9 cellular contexts compared by ENCODE assay signal in genomic region chr2:157182834-157183396, GRCh38.
DNase-seq lines count a peak whose midpoint lies in the region; ATAC-seq, FAIRE-seq and TF ChIP-seq lines count a peak whose summit lies in the region.
"Had no signal": no experiment of that assay in that cellular context is flagged by ENCODE, and none has a peak within 500 bp of the region (broad histone marks: within the 10 kb centered on the region; RNA-seq: fewer than 3 reads in every experiment).

No MANE protein-coding gene starts in this region.

- peak overlapping the region in 1 of 2 donors; percentile 32 for H3K27ac ChIP-seq in liver (ENCODE audit: low read depth in 1 of 2, low read length in 2 of 2)
- H3K27ac ChIP-seq in HepG2 (ENCODE audit: extremely low read length, insufficient read depth, low read length) = no peak overlapping the region
- peak overlapping the region; percentile 55 for H3K27ac ChIP-seq in SJSA1
- peak overlapping the region in 1 of 2 donors; percentile 68 for H3K27ac ChIP-seq in ascending aorta
- H3K27ac ChIP-seq in testis = no peak overlapping the region

- H3K4me1 ChIP-seq in liver (ENCODE audit: control insufficient read depth in 4 of 4, insufficient read depth in 4 of 4, low read length in 3 of 4) (peaks cover 0 to 5% (median 3%) of the 10 kb centered on the region in 4 donors), HepG2 (ENCODE audit: insufficient read depth, low read length) (no peaks in the 10 kb centered on the region), SJSA1 (replicated peaks) (peaks cover 28% of the 10 kb centered on the region), ascending aorta (no peaks in the 10 kb centered on the region), testis (no peaks in the 10 kb centered on the region)

- TF ChIP-seq POLR2A in HepG2 (IDR thresholded peaks at IDR 0.05; ENCODE audit: insufficient read depth in 1 of 2, low read depth in 2 of 2, low read length in 2 of 2) (no peak), testis (IDR thresholded peaks at IDR 0.05) (no peak)

- WGBS in liver = 25% methylated on average over 3 of the region's 3 CpGs
- 5% methylated on average over 3 of the region's 3 CpGs for WGBS in HepG2 (ENCODE audit: low lambda C conversion rate)
- 59% methylated on average over 3 of the region's 3 CpGs for WGBS in testis, 2 donors

- no peaks in the 10 kb centered on the region for H4K20me1 ChIP-seq in HepG2 (ENCODE audit: insufficient read depth, low read length)

- BruUV-seq in HepG2 (replicated peaks; lab: Mats Ljungman, UMichigan) = no TSS peak

- no peak overlapping the region for H2AFZ ChIP-seq in HepG2 (ENCODE audit: low read length)

- H3K4me3 ChIP-seq in liver (ENCODE audit: low read depth in 1 of 3, low read length in 3 of 3) (peak overlapping the region in 1 of 3 donors; percentile 17), HepG2 (replicated peaks in 1 of 3; ENCODE audit: insufficient read depth in 1 of 3, low read depth in 2 of 3, low read length in 3 of 3) (no peak overlapping the region), SJSA1 (no peak overlapping the region), foreskin fibroblast (ENCODE audit: low read depth in 1 of 2, low read length in 2 of 2) (no peak overlapping the region), ascending aorta (no peak overlapping the region), testis (no peak overlapping the region)

- no peak for FAIRE-seq in HepG2 (lab: Jason Lieb, UNC)

- H3K9me3 ChIP-seq in liver (ENCODE audit: control insufficient read depth in 4 of 4, low read length in 3 of 4) (no peaks in the 10 kb centered on the region), HepG2 (ENCODE audit: low read length) (no peaks in the 10 kb centered on the region), SJSA1 (replicated peaks) (no peaks in the 10 kb centered on the region), ascending aorta (no peaks in the 10 kb centered on the region), testis (no peaks in the 10 kb centered on the region)

- H3K27me3 ChIP-seq in liver (ENCODE audit: control insufficient read depth in 4 of 4, insufficient read depth in 4 of 4, low read length in 3 of 4) = no peaks in the 10 kb centered on the region
- H3K27me3 ChIP-seq in HepG2 (ENCODE audit: control insufficient read depth in 1 of 2, insufficient read depth in 2 of 2, low read length in 2 of 2) = no peaks in the 10 kb centered on the region
- H3K27me3 ChIP-seq in SJSA1 (replicated peaks) = no peaks in the 10 kb centered on the region
- H3K27me3 ChIP-seq in ascending aorta = no peaks in the 10 kb centered on the region
- H3K27me3 ChIP-seq in testis = no peaks in the 10 kb centered on the region

- TF ChIP-seq RAD21 in liver (IDR thresholded peaks at IDR 0.05) = no peak
- no peak for TF ChIP-seq RAD21 in HepG2 (CRISPR knock-in tag; IDR thresholded peaks at IDR 0.05)

- H3K9ac ChIP-seq in liver (ENCODE audit: low read depth in 1 of 2, low read length in 2 of 2) (no peak overlapping the region), HepG2 (ENCODE audit: insufficient read depth, low read depth, low read length) (no peak overlapping the region)

- intact Hi-C loops in HepG2 (cut with micrococcal nuclease; ENCODE audit: unreplicated experiment) = no loop called here
- intact Hi-C loops in ascending aorta (cut with DNase I) = loop anchor here (5.0 kb wide), 1 partner anchor 851 kb away; the partner anchor contains the start of gene NR4A2
- intact Hi-C loops in testis (cut with DNase I; ENCODE audit: low total_unique reads) = no loop called here

- ATAC-seq in HepG2 = no peak
- ATAC-seq in GM19397 (IDR thresholded peaks at IDR 0.05; ENCODE audit: unreplicated experiment) = no peak

- no peak for TF ChIP-seq EP300 in HepG2 (IDR thresholded peaks at IDR 0.05; ENCODE audit: low read depth in 2 of 2, low read length in 2 of 2)
- TF ChIP-seq EP300 in HepG2 (CRISPR knock-in tag; IDR thresholded peaks at IDR 0.05; ENCODE audit: borderline replicate concordance) = no peak

- POLR2A ChIA-PET in HepG2 (lab: Yijun Ruan, JAX) = no interaction called here

- no peaks in the 10 kb centered on the region for H3K79me2 ChIP-seq in HepG2 (ENCODE audit: insufficient read depth, low read length)

- TF ChIP-seq CTCF in liver (IDR thresholded peaks at IDR 0.05; ENCODE audit: low read depth, low read length, missing input control) (no peak), HepG2 (CRISPR knock-in tag; IDR thresholded peaks at IDR 0.05) (no peak), foreskin fibroblast (IDR thresholded peaks at IDR 0.05; ENCODE audit: low read depth, low read length) (no peak), GM20000 (IDR thresholded peaks at IDR 0.05; ENCODE audit: extremely low read depth, missing control alignments) (no peak), ascending aorta (IDR thresholded peaks at IDR 0.05) (no peak), testis (IDR thresholded peaks at IDR 0.05) (no peak)

- H3K36me3 ChIP-seq in liver (ENCODE audit: control insufficient read depth in 4 of 4, insufficient read depth in 3 of 4, low read depth in 1 of 4, low read length in 3 of 4) (no peaks in the 10 kb centered on the region), HepG2 (replicated peaks in 1 of 2; ENCODE audit: control insufficient read depth in 1 of 2, insufficient read depth in 2 of 2, low read length in 2 of 2) (no peaks in the 10 kb centered on the region), SJSA1 (no peaks in the 10 kb centered on the region), ascending aorta (no peaks in the 10 kb centered on the region), testis (ENCODE audit: low read depth, missing control alignments) (no peaks in the 10 kb centered on the region)

- DNase-seq in HepG2 (ENCODE audit: low spot score) (no peak), SJSA1 (ENCODE audit: low read depth in 1 of 2, low spot score in 2 of 2) (peak in 1 of 2 experiments; percentile 83), foreskin fibroblast (peak; percentile 86 to 90), GM20000 (ENCODE audit: low spot score) (no peak), ascending aorta (ENCODE audit: low spot score in 2 of 2) (no peak), testis (no peak)
- DNase-seq: effector memory CD4-positive, alpha-beta T cell had no signal

- in situ Hi-C loops in HepG2 (cut with HindIII; ENCODE audit: extremely low pct_ligation_motif_present, low pct_unique_long_range_greater_than_20kb) = loop anchor here (25.0 kb wide), 1 partner anchor 846 kb away; the partner anchor contains the start of gene NR4A2

- no peak overlapping the region for H3K4me2 ChIP-seq in HepG2 (ENCODE audit: low read depth, low read length)

- CTCF ChIA-PET in HepG2 (lab: Yijun Ruan, JAX; ENCODE audit: low intra/inter-chr PET ratio, low total read pairs) = no interaction called here

TF ChIP-seq in liver, 16 proteins besides CTCF, POLR2A, EP300 and RAD21:
- TF ChIP-seq GABPA (IDR thresholded peaks at IDR 0.05 in 1 of 2, conservative IDR thresholded peaks at IDR 0.05 in 1 of 2) (peak in 1 of 2 donors; percentile 32), JUND (IDR thresholded peaks at IDR 0.05) (peak in 1 of 2 donors; percentile 12), SP1 (IDR thresholded peaks at IDR 0.05) (no peak), ZBTB33 (IDR thresholded peaks at IDR 0.05) (no peak), ATF3 (IDR thresholded peaks at IDR 0.05) (no peak), RXRA (IDR thresholded peaks at IDR 0.05) (peak; percentile 7 to 34)

TF ChIP-seq in HepG2, 621 proteins besides CTCF, POLR2A, EP300 and RAD21:
- TF ChIP-seq ZNF615 (CRISPR knock-in tag; IDR thresholded peaks at IDR 0.05; ENCODE audit: borderline replicate concordance) = no peak
- no peak for TF ChIP-seq SIN3B (IDR thresholded peaks at IDR 0.05; ENCODE audit: low read length)
- TF ChIP-seq ZBTB8A (CRISPR knock-in tag; IDR thresholded peaks at IDR 0.05; ENCODE audit: borderline replicate concordance, low read depth) = no peak
- no peak for TF ChIP-seq ZSCAN30 (CRISPR knock-in tag; IDR thresholded peaks at IDR 0.05)
- no peak for TF ChIP-seq ZNF282 (IDR thresholded peaks at IDR 0.05; ENCODE audit: partially characterized antibody)
- TF ChIP-seq, protein P1, sequence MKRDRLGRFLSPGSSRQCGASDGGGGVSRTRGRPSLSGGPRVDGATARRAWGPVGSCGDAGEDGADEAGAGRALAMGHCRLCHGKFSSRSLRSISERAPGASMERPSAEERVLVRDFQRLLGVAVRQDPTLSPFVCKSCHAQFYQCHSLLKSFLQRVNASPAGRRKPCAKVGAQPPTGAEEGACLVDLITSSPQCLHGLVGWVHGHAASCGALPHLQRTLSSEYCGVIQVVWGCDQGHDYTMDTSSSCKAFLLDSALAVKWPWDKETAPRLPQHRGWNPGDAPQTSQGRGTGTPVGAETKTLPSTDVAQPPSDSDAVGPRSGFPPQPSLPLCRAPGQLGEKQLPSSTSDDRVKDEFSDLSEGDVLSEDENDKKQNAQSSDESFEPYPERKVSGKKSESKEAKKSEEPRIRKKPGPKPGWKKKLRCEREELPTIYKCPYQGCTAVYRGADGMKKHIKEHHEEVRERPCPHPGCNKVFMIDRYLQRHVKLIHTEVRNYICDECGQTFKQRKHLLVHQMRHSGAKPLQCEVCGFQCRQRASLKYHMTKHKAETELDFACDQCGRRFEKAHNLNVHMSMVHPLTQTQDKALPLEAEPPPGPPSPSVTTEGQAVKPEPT (CRISPR knock-in tag; IDR thresholded peaks at IDR 0.05; ENCODE audit: low read depth) = no peak
- no peak for TF ChIP-seq ZNF20 (CRISPR knock-in tag; IDR thresholded peaks at IDR 0.05)

Comparison
In these comparisons a context has a peak if more than half of its experiments do, and no peak if none do; other contexts are left out.
1. DNase-seq: peak in foreskin fibroblast (2 of 2); none in HepG2 (single experiment), GM20000 (single experiment), ascending aorta (0 of 2) and testis (single experiment).